26 cellular contexts compared by ENCODE assay signal in the genomic region with DNA sequence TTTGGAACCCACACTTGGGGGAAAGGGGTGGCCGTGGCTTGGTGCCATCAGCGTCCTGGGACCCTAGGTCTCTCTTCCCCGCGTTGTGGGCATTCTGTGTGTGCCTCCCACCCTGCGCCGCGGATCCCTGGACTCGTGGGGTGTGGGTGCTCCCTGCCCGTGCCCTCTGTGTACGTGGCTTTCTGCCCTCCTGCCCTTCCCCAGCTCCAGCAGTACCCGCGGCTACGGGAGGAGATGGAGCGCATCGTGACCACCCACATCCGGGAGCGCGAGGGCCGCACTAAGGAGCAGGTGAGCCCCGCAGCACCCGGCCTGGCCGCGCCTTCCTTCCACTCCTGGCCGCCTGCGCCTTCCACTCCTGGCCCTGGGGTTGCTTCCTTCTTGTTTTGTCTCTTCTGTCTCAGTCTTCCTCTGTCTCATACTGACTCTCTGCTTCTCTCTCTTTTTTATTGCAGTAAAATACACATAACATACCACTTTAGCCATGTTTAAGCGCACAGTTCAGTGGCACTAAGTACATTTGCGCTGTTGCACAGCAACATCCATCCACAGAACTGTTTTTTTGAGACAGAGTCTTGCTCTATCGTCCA. TPM values are rescaled to one million over a fixed set of nuclear protein-coding genes. Genes with fewer than 3 reads are reported as not detected.
DNase-seq lines count a peak whose midpoint lies in the region; ATAC-seq, FAIRE-seq and TF ChIP-seq lines count a peak whose summit lies in the region.
"Had no signal": no experiment of that assay in that cellular context is flagged by ENCODE, and none has a peak within 500 bp of the region (broad histone marks: within the 10 kb centered on the region; RNA-seq: fewer than 3 reads in every experiment).

No MANE protein-coding gene starts in this region.

- CTCF ChIA-PET in K562 (lab: Yijun Ruan, JAX; ENCODE audit: low intra/inter-chr PET ratio), result no interaction called here

- H3K79me2 ChIP-seq in K562 (ENCODE audit: control insufficient read depth, insufficient read depth, low read length) (no peaks in the 10 kb centered on the region), parathyroid adenoma (no peaks in the 10 kb centered on the region)

- H3K4me1 ChIP-seq in right cardiac atrium (ENCODE audit: control insufficient read depth, insufficient read depth, low read length) (no peaks in the 10 kb centered on the region), K562 (replicated peaks in 1 of 2; ENCODE audit: control insufficient read depth in 2 of 2, insufficient read depth in 2 of 2, low read length in 2 of 2) (peaks cover 0 to 18% of the 10 kb centered on the region in 2 experiments; a peak in 2 of 5 replicates), parathyroid adenoma (no peaks in the 10 kb centered on the region), aorta (ENCODE audit: control insufficient read depth in 1 of 2, insufficient read depth in 2 of 2, low read length in 2 of 2) (no peaks in the 10 kb centered on the region), small intestine (ENCODE audit: control insufficient read depth in 2 of 2, insufficient read depth in 1 of 2, low read depth in 1 of 2, low read length in 1 of 2) (no peaks in the 10 kb centered on the region)
- H3K4me1 ChIP-seq: HAP-1 had no signal

- DNase-seq in right cardiac atrium (peak in 1 of 3 donors; percentile 8), left ventricle myocardium superior (no peak), K562 (ENCODE audit: extremely low read depth in 1 of 4, low spot score in 3 of 4) (no peak), aorta (peak in 1 of 2 donors; percentile 36), small intestine (no peak), AG20443 (ENCODE audit: low spot score) (no peak)
- DNase-seq: CD8-positive, alpha-beta T cell; DMS 273 treated with DMSO at 0.1 percent for 48 hours; DND-41; GOT3; HFFc6; Karpas-422; NCI-H1092; NCI-H1436 treated with DMSO at 0.1 percent for 48 hours; NCI-H187 treated with DMSO at 0.1 percent for 48 hours; NCI-H2171 treated with DMSO at 0.1 percent for 48 hours; NCI-H524 treated with DMSO at 0.1 percent for 48 hours; NCI-H774 had no signal

- FAIRE-seq in K562 (lab: Jason Lieb, UNC) (no peak), small intestine (lab: Jason Lieb, UNC) (no peak)
- FAIRE-seq: GM18507, RCC 7860 had no signal

- H3K27me3 ChIP-seq in right cardiac atrium (ENCODE audit: control insufficient read depth, insufficient read depth) (no peaks in the 10 kb centered on the region), K562 (ENCODE audit: control insufficient read depth in 2 of 2, insufficient read depth in 2 of 2, low read length in 2 of 2) (peaks cover 33 to 49% of the 10 kb centered on the region in 2 experiments), parathyroid adenoma (ENCODE audit: control insufficient read depth, insufficient read depth, low read length) (no peaks in the 10 kb centered on the region), aorta (ENCODE audit: control insufficient read depth in 1 of 2, insufficient read depth in 2 of 2, low read length in 1 of 2) (no peaks in the 10 kb centered on the region), small intestine (ENCODE audit: control insufficient read depth in 2 of 2, insufficient read depth in 2 of 2, low read length in 2 of 2) (no peaks in the 10 kb centered on the region)

- no peak overlapping the region for H3K4me3 ChIP-seq in right cardiac atrium (ENCODE audit: low read length)
- H3K4me3 ChIP-seq in K562, result no peak overlapping the region
- H3K4me3 ChIP-seq in parathyroid adenoma (ENCODE audit: low read depth, low read length), result no peak overlapping the region
- no peak overlapping the region for H3K4me3 ChIP-seq in aorta (ENCODE audit: low read length in 2 of 2)
- no peak overlapping the region for H3K4me3 ChIP-seq in small intestine (ENCODE audit: low read depth in 1 of 2, low read length in 2 of 2)
- H3K4me3 ChIP-seq: HAP-1, SJCRH30 had no signal

- no TSS peak for BruUV-seq in K562 (replicated peaks; lab: Mats Ljungman, UMichigan)

- H3K9me1 ChIP-seq in K562 (ENCODE audit: control insufficient read depth, insufficient read depth, low read length), result no peaks in the 10 kb centered on the region

- intact Hi-C loops in right cardiac atrium (cut with DNase I) (no loop called here), left ventricle myocardium superior (cut with micrococcal nuclease) (no loop called here), K562 (cut with micrococcal nuclease) (no loop called here), aorta (cut with DNase I) (no loop called here)

- H3K27ac ChIP-seq in right cardiac atrium (ENCODE audit: low read length) (no peak overlapping the region), K562 (ENCODE audit: extremely low read depth, low read depth, low read length) (no peak overlapping the region), parathyroid adenoma (no peak overlapping the region), aorta (ENCODE audit: low read depth in 1 of 2, low read length in 2 of 2) (no peak overlapping the region), small intestine (ENCODE audit: low read depth in 1 of 2, low read length in 1 of 2) (no peak overlapping the region)
- H3K27ac ChIP-seq: C4-2B, SJCRH30 had no signal

- POLR2A ChIA-PET in K562 (lab: Yijun Ruan, JAX), result interaction anchor here (0.8 to 1.3 kb wide), 3 partner anchors 9 to 19 kb away, joined by 3 to 6 read pairs (median 3); no protein-coding TSS in a partner anchor

- H2AFZ ChIP-seq in K562 (ENCODE audit: low read depth, low read length) (no peak overlapping the region), parathyroid adenoma (peak overlapping the region; percentile 28)

- no peak for TF ChIP-seq CTCF in K562 (IDR thresholded peaks at IDR 0.05 in 2 of 3, conservative IDR thresholded peaks at IDR 0.05 in 1 of 3; ENCODE audit: insufficient read depth in 2 of 3, low read depth in 1 of 3, low read length in 3 of 3)
- TF ChIP-seq CTCF in parathyroid adenoma (IDR thresholded peaks at IDR 0.05), result no peak

- H3K4me2 ChIP-seq in K562 (ENCODE audit: insufficient read depth, low read length) (no peak overlapping the region), parathyroid adenoma (ENCODE audit: low read length) (no peak overlapping the region)

- TF ChIP-seq RAD21 in K562 (CRISPR knock-in tag; conservative IDR thresholded peaks at IDR 0.05 in 1 of 2, IDR thresholded peaks at IDR 0.05 in 1 of 2), result no peak

- in situ Hi-C loops in K562 (cut with MboI), result no loop called here

- peak; percentile 18 for ATAC-seq in right cardiac atrium
- ATAC-seq in left ventricle myocardium superior, result no peak
- ATAC-seq in K562, result peak; percentile 28
- peak; percentile 42 for ATAC-seq in aorta (ENCODE audit: low FRiP score)
- no peak for ATAC-seq in GM21447 (IDR thresholded peaks at IDR 0.05; ENCODE audit: unreplicated experiment)
- ATAC-seq: CD8-positive, alpha-beta T cell; SK-N-SH treated with all-trans-retinoic acid at 6 μM for 48 hours had no signal

- H3K9me3 ChIP-seq in right cardiac atrium (ENCODE audit: control insufficient read depth, low read length), result no peaks in the 10 kb centered on the region
- H3K9me3 ChIP-seq in K562 (replicated peaks; ENCODE audit: control insufficient read depth, insufficient read depth, low read depth, low read length), result no peaks in the 10 kb centered on the region
- no peaks in the 10 kb centered on the region for H3K9me3 ChIP-seq in parathyroid adenoma (ENCODE audit: control insufficient read depth, low read length)
- H3K9me3 ChIP-seq in aorta (ENCODE audit: control insufficient read depth, low read length), result no peaks in the 10 kb centered on the region
- no peaks in the 10 kb centered on the region for H3K9me3 ChIP-seq in small intestine (ENCODE audit: control insufficient read depth, low read depth)
- H3K9me3 ChIP-seq: HAP-1, SJCRH30 had no signal

- WGBS in right cardiac atrium, result 83% methylated on average over 28 of the region's 28 CpGs
- WGBS in K562 (ENCODE audit: insufficient coverage, low coverage, missing lambda C conversion rate), result 29% methylated on average over 28 of the region's 28 CpGs
- 88 to 90% methylated on average over 22 to 28 of the region's 28 CpGs for WGBS in aorta, 2 donors
- 72 to 83% (median 82%) methylated on average over 24 to 28 of the region's 28 CpGs for WGBS in small intestine, 3 donors

- no peak for TF ChIP-seq POLR2A in K562 (conservative IDR thresholded peaks at IDR 0.05)

- H3K9ac ChIP-seq in K562 (ENCODE audit: insufficient read depth in 1 of 2, low read depth in 2 of 2, low read length in 2 of 2) (peak overlapping the region in 1 of 2 experiments; percentile 66; a peak in 1 of 4 replicates), parathyroid adenoma (no peak overlapping the region)

- H4K20me1 ChIP-seq in K562 (replicated peaks; ENCODE audit: control insufficient read depth, insufficient read depth, low read length), result no peaks in the 10 kb centered on the region

- no peak for TF ChIP-seq EP300 in K562 (IDR thresholded peaks at IDR 0.05; ENCODE audit: low read length)

- H3K36me3 ChIP-seq in K562 (ENCODE audit: control insufficient read depth, insufficient read depth, low read length), result no peaks in the 10 kb centered on the region
- H3K36me3 ChIP-seq in parathyroid adenoma (ENCODE audit: control insufficient read depth, insufficient read depth, low read length), result no peaks in the 10 kb centered on the region
- no peaks in the 10 kb centered on the region for H3K36me3 ChIP-seq in aorta (ENCODE audit: control insufficient read depth in 1 of 2, insufficient read depth in 2 of 2, low read length in 1 of 2)
- H3K36me3 ChIP-seq in small intestine (ENCODE audit: control insufficient read depth in 2 of 2, insufficient read depth in 2 of 2, low read length in 2 of 2), result no peaks in the 10 kb centered on the region
- H3K36me3 ChIP-seq: HAP-1, SJCRH30 had no signal

RNA-seq across cellular contexts. Expression of gene DNM1, which starts 30.7 kb away (rescaled TPM):
- total RNA-seq in right cardiac atrium (1 to 10 TPM; 4.4 to 7.4 (median 5.8) TPM), left ventricle myocardium superior (5.4 TPM), K562 (2014; rRNA removed) (6.6 and 7.9 TPM in 2 replicates), K562 (2014; rRNA removed; fragmentation: Illumina TruSeq; extraction: Trizol) (4.5 and 5.2 TPM in 2 replicates), K562 (2015; rRNA removed; fragmentation: Illumina TruSeq; extraction: Trizol) (8.4 and 9.1 TPM in 2 replicates), K562 (2021) (20.7 and 23.1 TPM in 2 replicates), aorta (100 to 1,000 TPM in 1 of 2 donors, 1 to 10 TPM in 1; 9.3 to 114 TPM)
- polyA plus RNA-seq in right cardiac atrium (6.0 TPM), K562 (2011; rRNA removed) (9.5 and 33.1 TPM in 2 replicates), K562 (2014; fragmentation: Illumina TruSeq; extraction: Trizol) (10.0 and 15.5 TPM in 2 replicates), K562 (2014; fragmentation: Nextera tagmentation; extraction: Ambion mirVana) (under 1 TPM; 0.39 to 0.58 TPM), K562 (2014; rRNA removed) (17.6 TPM in 2 replicates), aorta (1 to 10 TPM in 1 of 2 donors, under 1 TPM in 1; 0.43 to 2.1 TPM), small intestine (1 to 10 TPM in 1 of 3 donors, under 1 TPM in 2; 0.45 to 6.5 (median 0.81) TPM)
- 88.0 and 181 TPM in 2 replicates for total RNA-seq in K562 (2011; cell fraction: chromatin; rRNA removed; ENCODE audit: low replicate concordance)
- 88.4 and 99.1 TPM in 2 replicates for total RNA-seq in K562 (2011; cell fraction: nucleolus; rRNA removed)
- 92.3 and 124 TPM in 2 replicates for total RNA-seq in K562 (2011; cell fraction: nucleoplasm; rRNA removed)
- 7.7 and 11.1 TPM in 2 replicates for polyA plus RNA-seq in K562 (2011; cell fraction: cytosol; rRNA removed)
- polyA plus RNA-seq in K562 (2011; cell fraction: nucleus; rRNA removed), result 108 and 126 TPM in 2 replicates
- 15.9 and 25.7 TPM in 2 replicates for polyA plus RNA-seq in K562 (2012)
- 19.1 and 29.6 TPM in 2 replicates for polyA minus RNA-seq in K562 (2011; rRNA and poly(A)+ RNA removed)
- polyA minus RNA-seq in K562 (2011; cell fraction: cytosol; rRNA and poly(A)+ RNA removed), result 6.7 and 22.4 TPM in 2 replicates
- 55.2 and 137 TPM in 2 replicates for polyA minus RNA-seq in K562 (2011; cell fraction: nucleus; rRNA and poly(A)+ RNA removed)

RNA-seq across cellular contexts. Expression of gene GOLGA2, which starts 41.9 kb away (rescaled TPM):
- total RNA-seq in right cardiac atrium (100 to 1,000 TPM in 2 of 4 donors, 10 to 100 TPM in 2; 85.6 to 124 (median 101) TPM), left ventricle myocardium superior (83.5 TPM), K562 (2014; rRNA removed) (101 and 116 TPM in 2 replicates), K562 (2014; rRNA removed; fragmentation: Illumina TruSeq; extraction: Trizol) (70.7 and 80.5 TPM in 2 replicates), K562 (2015; rRNA removed; fragmentation: Illumina TruSeq; extraction: Trizol) (69.2 and 75.1 TPM in 2 replicates), K562 (2021) (91.3 and 109 TPM in 2 replicates), aorta (100 to 1,000 TPM; 163 to 172 TPM)
- polyA plus RNA-seq in right cardiac atrium (84.2 TPM), K562 (2011; rRNA removed) (76.0 and 137 TPM in 2 replicates), K562 (2014; fragmentation: Illumina TruSeq; extraction: Trizol) (117 and 122 TPM in 2 replicates), K562 (2014; fragmentation: Nextera tagmentation; extraction: Ambion mirVana) (10 to 100 TPM; 15.7 to 21.9 TPM), K562 (2014; rRNA removed) (98.1 and 138 TPM in 2 replicates), aorta (100 to 1,000 TPM in 1 of 2 donors, 10 to 100 TPM in 1; 84.9 to 118 TPM), small intestine (10 to 100 TPM; 34.9 to 49.4 (median 48.0) TPM)
- 623 and 716 TPM in 2 replicates for total RNA-seq in K562 (2011; cell fraction: chromatin; rRNA removed; ENCODE audit: low replicate concordance)
- 264 and 268 TPM in 2 replicates for total RNA-seq in K562 (2011; cell fraction: nucleolus; rRNA removed)
- 448 and 517 TPM in 2 replicates for total RNA-seq in K562 (2011; cell fraction: nucleoplasm; rRNA removed)
- polyA plus RNA-seq in K562 (2011; cell fraction: cytosol; rRNA removed), result 48.9 and 79.1 TPM in 2 replicates
- 143 and 177 TPM in 2 replicates for polyA plus RNA-seq in K562 (2011; cell fraction: nucleus; rRNA removed)
- 75.8 and 115 TPM in 2 replicates for polyA plus RNA-seq in K562 (2012)
- 69.9 and 111 TPM in 2 replicates for polyA minus RNA-seq in K562 (2011; rRNA and poly(A)+ RNA removed)
- polyA minus RNA-seq in K562 (2011; cell fraction: cytosol; rRNA and poly(A)+ RNA removed), result 40.1 and 56.7 TPM in 2 replicates
- polyA minus RNA-seq in K562 (2011; cell fraction: nucleus; rRNA and poly(A)+ RNA removed), result 86.6 and 165 TPM in 2 replicates

RNA-seq across cellular contexts. Expression of gene SWI5, which starts 42.2 kb away (rescaled TPM):
- 10 to 100 TPM; 18.7 to 22.3 (median 20.5) TPM for total RNA-seq in right cardiac atrium
- polyA plus RNA-seq in right cardiac atrium, result 33.7 TPM
- total RNA-seq in left ventricle myocardium superior, result 16.2 TPM
- total RNA-seq in K562 (2011; cell fraction: chromatin; rRNA removed; ENCODE audit: low replicate concordance), result 31.0 and 60.5 TPM in 2 replicates
- 37.1 and 42.7 TPM in 2 replicates for total RNA-seq in K562 (2011; cell fraction: nucleolus; rRNA removed)
- 33.4 and 47.4 TPM in 2 replicates for total RNA-seq in K562 (2011; cell fraction: nucleoplasm; rRNA removed)
- total RNA-seq in K562 (2014; rRNA removed), result 105 and 106 TPM in 2 replicates
- 82.6 and 86.7 TPM in 2 replicates for total RNA-seq in K562 (2014; rRNA removed; fragmentation: Illumina TruSeq; extraction: Trizol)
- total RNA-seq in K562 (2015; rRNA removed; fragmentation: Illumina TruSeq; extraction: Trizol), result 93.9 and 94.3 TPM in 2 replicates
- 72.3 and 77.3 TPM in 2 replicates for total RNA-seq in K562 (2021)
- 121 and 145 TPM in 2 replicates for polyA plus RNA-seq in K562 (2011; rRNA removed)
- 151 and 164 TPM in 2 replicates for polyA plus RNA-seq in K562 (2011; cell fraction: cytosol; rRNA removed)
- 39.9 and 61.7 TPM in 2 replicates for polyA plus RNA-seq in K562 (2011; cell fraction: nucleus; rRNA removed)
- polyA plus RNA-seq in K562 (2012), result 91.8 and 104 TPM in 2 replicates
- 95.9 and 104 TPM in 2 replicates for polyA plus RNA-seq in K562 (2014; fragmentation: Illumina TruSeq; extraction: Trizol)
- polyA plus RNA-seq in K562 (2014; fragmentation: Nextera tagmentation; extraction: Ambion mirVana), result 100 to 1,000 TPM in 1 of 2 experiments, 10 to 100 TPM in 1; 62.8 to 133 TPM
- 121 and 141 TPM in 2 replicates for polyA plus RNA-seq in K562 (2014; rRNA removed)
- polyA minus RNA-seq in K562 (2011; rRNA and poly(A)+ RNA removed), result 51.5 and 51.7 TPM in 2 replicates
- 22.0 and 22.2 TPM in 2 replicates for polyA minus RNA-seq in K562 (2011; cell fraction: cytosol; rRNA and poly(A)+ RNA removed)
- polyA minus RNA-seq in K562 (2011; cell fraction: nucleus; rRNA and poly(A)+ RNA removed), result 11.6 and 14.9 TPM in 2 replicates
- total RNA-seq in aorta, result 10 to 100 TPM; 12.2 to 22.1 TPM
- polyA plus RNA-seq in aorta, result 10 to 100 TPM; 22.7 to 30.8 TPM
- polyA plus RNA-seq in small intestine, result 10 to 100 TPM; 29.3 to 38.5 (median 37.8) TPM

RNA-seq across cellular contexts. Expression of gene CIZ1, which starts 42.5 kb away (rescaled TPM):
- total RNA-seq in right cardiac atrium, result 10 to 100 TPM; 75.9 to 81.5 (median 81.0) TPM
- polyA plus RNA-seq in right cardiac atrium, result 39.0 TPM
- 76.6 TPM for total RNA-seq in left ventricle myocardium superior
- total RNA-seq in K562 (2011; cell fraction: chromatin; rRNA removed; ENCODE audit: low replicate concordance), result 263 and 434 TPM in 2 replicates
- 204 and 208 TPM in 2 replicates for total RNA-seq in K562 (2011; cell fraction: nucleolus; rRNA removed)
- 222 and 230 TPM in 2 replicates for total RNA-seq in K562 (2011; cell fraction: nucleoplasm; rRNA removed)
- total RNA-seq in K562 (2014; rRNA removed), result 127 and 164 TPM in 2 replicates
- total RNA-seq in K562 (2014; rRNA removed; fragmentation: Illumina TruSeq; extraction: Trizol), result 55.4 and 57.1 TPM in 2 replicates
- 83.7 and 87.8 TPM in 2 replicates for total RNA-seq in K562 (2015; rRNA removed; fragmentation: Illumina TruSeq; extraction: Trizol)
- total RNA-seq in K562 (2021), result 329 and 330 TPM in 2 replicates
- polyA plus RNA-seq in K562 (2011; rRNA removed), result 82.1 and 168 TPM in 2 replicates
- polyA plus RNA-seq in K562 (2011; cell fraction: cytosol; rRNA removed), result 139 and 188 TPM in 2 replicates
- 284 and 400 TPM in 2 replicates for polyA plus RNA-seq in K562 (2011; cell fraction: nucleus; rRNA removed)
- polyA plus RNA-seq in K562 (2012), result 220 and 374 TPM in 2 replicates
- polyA plus RNA-seq in K562 (2014; fragmentation: Illumina TruSeq; extraction: Trizol), result 244 and 291 TPM in 2 replicates
- polyA plus RNA-seq in K562 (2014; fragmentation: Nextera tagmentation; extraction: Ambion mirVana), result 10 to 100 TPM in 1 of 2 experiments, 1 to 10 TPM in 1; 6.6 to 12.6 TPM
- polyA plus RNA-seq in K562 (2014; rRNA removed), result 161 and 175 TPM in 2 replicates
- polyA minus RNA-seq in K562 (2011; rRNA and poly(A)+ RNA removed), result 76.1 and 76.4 TPM in 2 replicates
- polyA minus RNA-seq in K562 (2011; cell fraction: cytosol; rRNA and poly(A)+ RNA removed), result 115 and 157 TPM in 2 replicates
- 42.3 and 58.8 TPM in 2 replicates for polyA minus RNA-seq in K562 (2011; cell fraction: nucleus; rRNA and poly(A)+ RNA removed)
- total RNA-seq in aorta, result 100 to 1,000 TPM in 1 of 2 donors, 10 to 100 TPM in 1; 82.3 to 117 TPM
- polyA plus RNA-seq in aorta, result 10 to 100 TPM; 38.4 to 67.2 TPM
- polyA plus RNA-seq in small intestine, result 10 to 100 TPM; 44.5 to 48.6 (median 47.0) TPM

Comparison
In these comparisons a context has a peak if more than half of its experiments do, and no peak if none do; other contexts are left out.
1. ATAC-seq: peak in right cardiac atrium (2 of 2), K562 (single experiment) and aorta (single experiment); none in left ventricle myocardium superior (single experiment) and GM21447 (single experiment).